ENCODE assay signal across 1 cellular context in genomic region chr2:214808961-214809750, GRCh38.
TF ChIP-seq lines count a peak whose summit lies in the region.

BARD1 (minus strand) TSS chr2:214809683; CDS start chr2:214809569, 114 bp downstream.

TF ChIP-seq in WTC11, 78 proteins besides CTCF, POLR2A, EP300 and RAD21 (continued from another document):
- TF ChIP-seq GTF2I (CRISPR knock-in tag; conservative IDR thresholded peaks at IDR 0.05): no peak
- 0 out of 2 replicates have a peak, but pooled peaks have one; percentile 56 for TF ChIP-seq E2F5 (CRISPR knock-in tag; IDR thresholded peaks at IDR 0.05)
- 0 out of 2 replicates have a peak, but pooled peaks have one; percentile 26 for TF ChIP-seq ETV6 (CRISPR knock-in tag; IDR thresholded peaks at IDR 0.05)
- 0 out of 2 replicates have a peak, but pooled peaks have one; percentile 42 for TF ChIP-seq ZBTB21 (CRISPR knock-in tag; IDR thresholded peaks at IDR 0.05; ENCODE audit: borderline replicate concordance)
